In the genomic region with DNA sequence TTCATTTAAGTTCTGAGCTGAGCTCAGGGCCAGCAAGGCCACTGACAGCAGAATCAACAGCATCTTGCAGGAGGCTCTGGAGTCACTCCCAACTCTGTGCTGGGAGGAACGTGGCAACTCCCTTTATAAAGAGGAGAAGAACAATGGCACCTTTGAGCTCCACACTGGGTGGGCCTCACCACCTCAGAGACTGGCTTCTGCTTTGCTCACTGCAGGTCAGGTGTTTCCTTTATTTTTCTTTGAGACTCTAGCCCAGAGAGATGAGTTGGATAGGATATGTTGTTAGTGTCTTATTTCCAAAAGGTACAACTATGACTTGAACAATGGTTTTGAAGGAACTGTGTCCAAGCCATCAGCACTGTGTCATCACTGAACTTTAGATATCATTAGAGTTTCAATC, we compare ENCODE assay signal across 2 cellular contexts. TPM values are rescaled to one million over a fixed set of nuclear protein-coding genes. Genes with fewer than 3 reads are reported as not detected.
"Had no signal": no experiment of that assay in that cellular context is flagged by ENCODE, and none has a peak within 500 bp of the region (broad histone marks: within the 10 kb centered on the region; RNA-seq: fewer than 3 reads in every experiment).

A gene (minus strand): TSS at position 101 of the 400 bp plus-strand sequence. CDS start 38 bp downstream, at position 63.

RNA-seq across cellular contexts. Expression of the gene that starts here (rescaled TPM):
- total RNA-seq: G401, GM12878 had no signal
